In genomic region chr12:3195859-3196483, GRCh38 we compare ENCODE assay signal across 25 cellular contexts.
DNase-seq lines count a peak whose midpoint lies in the region; ATAC-seq and TF ChIP-seq lines count a peak whose summit lies in the region.
"Had no signal": no experiment of that assay in that cellular context is flagged by ENCODE, and none has a peak within 500 bp of the region (broad histone marks: within the 10 kb centered on the region; RNA-seq: fewer than 3 reads in every experiment).

No MANE protein-coding gene starts in this region.

- peaks cover 37% of the 10 kb centered on the region for H3K4me1 Mint-ChIP-seq in brain

- H3K9me2 ChIP-seq in hepatocyte (replicated peaks; ENCODE audit: insufficient read depth), result no peaks in the 10 kb centered on the region

- H3K27me3 ChIP-seq in hepatocyte, result peaks cover 4% of the 10 kb centered on the region

- H3K36me3 ChIP-seq in HEK293 (ENCODE audit: control insufficient read depth in 2 of 2, insufficient read depth in 1 of 2, low read length in 2 of 2), result no peaks in the 10 kb centered on the region
- H3K36me3 ChIP-seq in hepatocyte (replicated peaks; ENCODE audit: insufficient read depth, low read depth), result no peaks in the 10 kb centered on the region

- H3K79me2 ChIP-seq in hepatocyte, result no peaks in the 10 kb centered on the region

- H3K4me1 ChIP-seq in HEK293 (ENCODE audit: control insufficient read depth, insufficient read depth, low read length) (no peaks in the 10 kb centered on the region; the same call in 1 of the 2 replicates), hepatocyte (ENCODE audit: insufficient read depth) (peaks cover under 1% of the 10 kb centered on the region)

- POLR2A ChIA-PET in HEK293 (lab: Yijun Ruan, JAX), result no interaction called here

- H3K9me3 ChIP-seq in HEK293 (ENCODE audit: control insufficient read depth, insufficient read depth, low read depth, low read length) (no peaks in the 10 kb centered on the region), hepatocyte (ENCODE audit: low read depth) (no peaks in the 10 kb centered on the region)
- H3K9me3 ChIP-seq: A549 had no signal

- no peak overlapping the region for H2AFZ ChIP-seq in hepatocyte
- H2AFZ ChIP-seq: GM23248 had no signal

- WGBS in hepatocyte (ENCODE audit: low lambda C conversion rate, missing lambda C conversion rate), result 75% methylated on average over 14 of the region's 14 CpGs

- H3K9me3 Mint-ChIP-seq in brain, result no peaks in the 10 kb centered on the region
- H3K9me3 Mint-ChIP-seq: HFFc6 had no signal

- H3K27ac ChIP-seq in HEK293 (ENCODE audit: extremely low read depth, low read depth, low read length), result no peak overlapping the region
- H3K27ac ChIP-seq in hepatocyte, result peak overlapping the region; percentile 22
- H3K27ac ChIP-seq: A549, GM23248, RWPE1 had no signal

- H3K27ac Mint-ChIP-seq in brain, result peak overlapping the region in 4 of 5 experiments; percentile 16 to 73 (median 31)
- H3K27ac Mint-ChIP-seq: HFFc6 had no signal

- CTCF ChIA-PET in HEK293 (lab: Yijun Ruan, JAX), result interaction anchor here (0.5 to 1.2 kb wide), 5 partner anchors 42 to 122 kb away, joined by 3 to 4 read pairs (median 3); no protein-coding TSS in a partner anchor

- peaks cover 27% of the 10 kb centered on the region for H4K20me1 ChIP-seq in hepatocyte (ENCODE audit: insufficient read depth, poor library complexity, severe bottlenecking)

- H3K27me3 Mint-ChIP-seq in brain, result peaks cover under 1% of the 10 kb centered on the region

- H3K4me3 ChIP-seq in HEK293 (ENCODE audit: low read depth, low read length) (no peak overlapping the region), hepatocyte (no peak overlapping the region)
- H3K4me3 ChIP-seq: A549, GM23248 had no signal

- H3K36me3 Mint-ChIP-seq in brain, result no peaks in the 10 kb centered on the region
- H3K36me3 Mint-ChIP-seq: CD14-positive monocyte had no signal

- no peak for ATAC-seq in GM18870 (IDR thresholded peaks at IDR 0.05; ENCODE audit: unreplicated experiment)
- ATAC-seq: A549, Panc1 had no signal

- TF ChIP-seq CTCF in HEK293 (tag by site-specific recombination; IDR thresholded peaks at IDR 0.05), result no peak
- no peak for TF ChIP-seq CTCF in brain (conservative IDR thresholded peaks at IDR 0.05)
- no peak for TF ChIP-seq CTCF in hepatocyte (IDR thresholded peaks at IDR 0.05; ENCODE audit: poor library complexity)

- H3K4me3 Mint-ChIP-seq in brain, result peak overlapping the region in 1 of 5 experiments; percentile 32
- H3K4me3 Mint-ChIP-seq: CD14-positive monocyte, H9, HFFc6 had no signal

- no peak overlapping the region for H3K4me2 ChIP-seq in hepatocyte
- H3K4me2 ChIP-seq: A549 had no signal

- DNase-seq in hepatocyte (ENCODE audit: low spot score) (no peak), putamen (ENCODE audit: low spot score) (peak; percentile 70), mesenteric fat pad (ENCODE audit: low spot score) (no peak)
- DNase-seq in activated CD4-positive, alpha-beta T cell treated with anti-CD3 and anti-CD28 coated beads, Interleukin-2, amount 50 U/mL, for 1 hour, result no peak
- DNase-seq in activated CD4-positive, alpha-beta T cell treated with anti-CD3 and anti-CD28 coated beads for 1 hour, result no peak
- DNase-seq: DMS153, GM23248, H9, HFFc6, Karpas-422, NCI-H1092, NCI-H1417 treated with DMSO at 0.1 percent for 48 hours, NCI-H1694 treated with DMSO at 0.1 percent for 48 hours, NCI-H2081, NCI-H2227 treated with DMSO at 0.1 percent for 48 hours, NCI-H510A, NCI-H69, SHP77 had no signal

TF ChIP-seq in HEK293, 187 proteins besides CTCF, POLR2A, EP300 and RAD21:
- no peak for TF ChIP-seq KLF1 (tag by site-specific recombination; IDR thresholded peaks at IDR 0.05)
- TF ChIP-seq MYNN (tag by site-specific recombination; IDR thresholded peaks at IDR 0.05; ENCODE audit: borderline replicate concordance), result peak; percentile 81; the same call in 1 of the 2 replicates
- peak; percentile 42; the same call in 1 of the 2 replicates for TF ChIP-seq ZNF341 (tag by site-specific recombination; IDR thresholded peaks at IDR 0.05; ENCODE audit: low read depth)
- TF ChIP-seq ZSCAN30 (tag by site-specific recombination; IDR thresholded peaks at IDR 0.05), result no peak
- TF ChIP-seq ZNF132 (tag by site-specific recombination; IDR thresholded peaks at IDR 0.05; ENCODE audit: borderline replicate concordance), result no peak
- no peak for TF ChIP-seq ZSCAN18 (tag by site-specific recombination; IDR thresholded peaks at IDR 0.05)
- TF ChIP-seq ZNF629 (tag by site-specific recombination; IDR thresholded peaks at IDR 0.05), result 0 out of 2 replicates have a peak, but pooled peaks have one; percentile 15
TF ChIP-seq in HEK293: peak in this region for 3.
